Comparison of ENCODE assay signal across 16 cellular contexts in genomic region chr3:6679510-6679909, GRCh38.
DNase-seq lines count a peak whose midpoint lies in the region; ATAC-seq, FAIRE-seq and TF ChIP-seq lines count a peak whose summit lies in the region.
"Had no signal": no experiment of that assay in that cellular context is flagged by ENCODE, and none has a peak within 500 bp of the region (broad histone marks: within the 10 kb centered on the region; RNA-seq: fewer than 3 reads in every experiment).

No MANE protein-coding gene starts in this region.

- no peak overlapping the region for H3K4me3 ChIP-seq in aorta (ENCODE audit: low read length in 2 of 2)
- H3K4me3 ChIP-seq: pancreas, vagina had no signal

- peak; percentile 39 for ATAC-seq in GM19467 (IDR thresholded peaks at IDR 0.05; ENCODE audit: unreplicated experiment)
- ATAC-seq in HG03045 (IDR thresholded peaks at IDR 0.05; ENCODE audit: unreplicated experiment): peak; percentile 41
- ATAC-seq in foreskin keratinocyte: no peak
- ATAC-seq in aorta (ENCODE audit: low FRiP score): no peak
- ATAC-seq: pancreas had no signal

- intact Hi-C loops in cardiac septum (cut with DNase I) (no loop called here), aorta (cut with DNase I) (no loop called here)

- peaks cover 1% of the 10 kb centered on the region for H3K9me3 ChIP-seq in aorta (ENCODE audit: control insufficient read depth, low read length)
- H3K9me3 ChIP-seq: pancreas, vagina had no signal

- H3K36me3 ChIP-seq in aorta (ENCODE audit: control insufficient read depth in 1 of 2, insufficient read depth in 2 of 2, low read length in 1 of 2): no peaks in the 10 kb centered on the region
- H3K36me3 ChIP-seq: pancreas, vagina had no signal

- in situ Hi-C loops in GM13977 (cut with MboI; ENCODE audit: low pct_unique_long_range_greater_than_20kb, low sequenced_read_pairs, unreplicated experiment): no loop called here

- H3K27ac ChIP-seq in foreskin keratinocyte (no peak overlapping the region), aorta (ENCODE audit: low read depth in 1 of 2, low read length in 2 of 2) (no peak overlapping the region)
- H3K27ac ChIP-seq: pancreas, vagina had no signal

- 64 to 84% methylated on average over 4 of the region's 4 CpGs for WGBS in aorta, 2 donors

- no peaks in the 10 kb centered on the region for H3K4me1 ChIP-seq in foreskin keratinocyte
- no peaks in the 10 kb centered on the region for H3K4me1 ChIP-seq in aorta (ENCODE audit: control insufficient read depth in 1 of 2, insufficient read depth in 2 of 2, low read length in 2 of 2)
- H3K4me1 ChIP-seq: pancreas, vagina had no signal

- TF ChIP-seq CTCF in GM13977 (IDR thresholded peaks at IDR 0.05; ENCODE audit: extremely low read depth, insufficient read depth, missing control alignments): no peak
- TF ChIP-seq CTCF in foreskin keratinocyte (conservative IDR thresholded peaks at IDR 0.05): no peak

- no peaks in the 10 kb centered on the region for H3K27me3 ChIP-seq in foreskin keratinocyte
- no peaks in the 10 kb centered on the region for H3K27me3 ChIP-seq in aorta (ENCODE audit: control insufficient read depth in 1 of 2, insufficient read depth in 2 of 2, low read length in 1 of 2)
- H3K27me3 ChIP-seq: pancreas, vagina had no signal

- DNase-seq in GM13977 (ENCODE audit: low spot score): peak; percentile 23
- DNase-seq in NOMO-1 treated with dmso at 0.1 percent for 144 hours (lab: John Stamatoyannopoulos, UW; ENCODE audit: unreplicated experiment): peak; percentile 11
- no peak for DNase-seq in cardiac septum (ENCODE audit: low spot score)
- DNase-seq in foreskin keratinocyte: no peak
- DNase-seq in urothelium cell line (ENCODE audit: low spot score): no peak
- no peak for DNase-seq in aorta
- DNase-seq: activated CD4-positive, alpha-beta T cell treated with anti-CD3 and anti-CD28 coated beads, Interleukin-2, amount 50 U/mL, for 1 hour; activated naive CD4-positive, alpha-beta T cell; cerebellar nuclear complex; DND-41; IMR-90; NCI-H2029 treated with DMSO at 0.1 percent for 48 hours; pancreas had no signal

- no peak for FAIRE-seq in urothelium cell line (lab: Jason Lieb, UNC)
- FAIRE-seq: pancreas had no signal

Comparison
In these comparisons a context has a peak if more than half of its experiments do, and no peak if none do; other contexts are left out.
1. DNase-seq: peak in GM13977 (single experiment) and NOMO-1 treated with dmso at 0.1 percent for 144 hours (single experiment); none in cardiac septum (single experiment), foreskin keratinocyte (0 of 2), urothelium cell line (single experiment) and aorta (0 of 2).
2. ATAC-seq: peak in GM19467 (single experiment) and HG03045 (single experiment); none in foreskin keratinocyte (single experiment) and aorta (single experiment).